Comparison of ENCODE assay signal across 1 cellular context in the genomic region with DNA sequence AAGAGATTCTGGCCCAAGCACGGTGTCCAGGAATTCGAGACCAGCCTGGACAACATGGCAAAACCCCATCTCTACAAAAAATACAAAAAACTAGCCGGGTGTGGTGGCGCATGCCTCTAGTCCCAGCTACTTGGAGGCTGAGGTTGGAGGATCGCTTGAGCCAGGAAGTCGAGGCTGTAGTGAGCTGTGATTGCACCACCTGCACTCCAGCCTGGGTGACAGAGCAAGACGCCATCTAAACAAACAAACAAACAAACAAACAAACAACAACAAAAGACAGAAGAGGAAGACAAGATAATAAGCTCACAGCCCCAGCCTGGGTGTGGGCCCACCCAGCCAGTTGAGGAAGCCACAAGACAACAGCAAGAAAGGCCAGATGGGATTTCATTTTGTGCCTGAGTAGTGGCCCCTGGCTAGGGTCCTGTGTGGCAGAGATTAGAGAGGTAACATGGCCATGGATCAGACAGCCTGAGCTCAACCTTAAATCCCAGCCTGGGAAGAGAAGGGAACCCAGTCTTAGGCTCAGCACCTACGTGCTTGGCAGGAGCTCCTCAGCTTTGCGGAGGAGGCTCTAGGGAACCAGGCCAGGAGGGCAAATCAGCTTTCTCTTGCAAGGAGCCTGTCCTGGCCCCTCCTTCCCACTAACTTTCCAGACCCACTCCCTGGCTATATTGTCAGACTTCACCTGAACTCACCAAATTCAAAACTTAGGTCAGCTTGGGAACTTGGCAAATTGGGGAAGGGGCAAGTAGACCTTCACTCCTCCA.
TF ChIP-seq lines count a peak whose summit lies in the region.

No MANE protein-coding gene starts in this region.

TF ChIP-seq in GM23338, 12 proteins besides CTCF, POLR2A, EP300 and RAD21 (continued from another document):
- TF ChIP-seq, protein P1, sequence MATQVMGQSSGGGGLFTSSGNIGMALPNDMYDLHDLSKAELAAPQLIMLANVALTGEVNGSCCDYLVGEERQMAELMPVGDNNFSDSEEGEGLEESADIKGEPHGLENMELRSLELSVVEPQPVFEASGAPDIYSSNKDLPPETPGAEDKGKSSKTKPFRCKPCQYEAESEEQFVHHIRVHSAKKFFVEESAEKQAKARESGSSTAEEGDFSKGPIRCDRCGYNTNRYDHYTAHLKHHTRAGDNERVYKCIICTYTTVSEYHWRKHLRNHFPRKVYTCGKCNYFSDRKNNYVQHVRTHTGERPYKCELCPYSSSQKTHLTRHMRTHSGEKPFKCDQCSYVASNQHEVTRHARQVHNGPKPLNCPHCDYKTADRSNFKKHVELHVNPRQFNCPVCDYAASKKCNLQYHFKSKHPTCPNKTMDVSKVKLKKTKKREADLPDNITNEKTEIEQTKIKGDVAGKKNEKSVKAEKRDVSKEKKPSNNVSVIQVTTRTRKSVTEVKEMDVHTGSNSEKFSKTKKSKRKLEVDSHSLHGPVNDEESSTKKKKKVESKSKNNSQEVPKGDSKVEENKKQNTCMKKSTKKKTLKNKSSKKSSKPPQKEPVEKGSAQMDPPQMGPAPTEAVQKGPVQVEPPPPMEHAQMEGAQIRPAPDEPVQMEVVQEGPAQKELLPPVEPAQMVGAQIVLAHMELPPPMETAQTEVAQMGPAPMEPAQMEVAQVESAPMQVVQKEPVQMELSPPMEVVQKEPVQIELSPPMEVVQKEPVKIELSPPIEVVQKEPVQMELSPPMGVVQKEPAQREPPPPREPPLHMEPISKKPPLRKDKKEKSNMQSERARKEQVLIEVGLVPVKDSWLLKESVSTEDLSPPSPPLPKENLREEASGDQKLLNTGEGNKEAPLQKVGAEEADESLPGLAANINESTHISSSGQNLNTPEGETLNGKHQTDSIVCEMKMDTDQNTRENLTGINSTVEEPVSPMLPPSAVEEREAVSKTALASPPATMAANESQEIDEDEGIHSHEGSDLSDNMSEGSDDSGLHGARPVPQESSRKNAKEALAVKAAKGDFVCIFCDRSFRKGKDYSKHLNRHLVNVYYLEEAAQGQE (IDR thresholded peaks at IDR 0.05; ENCODE audit: unreplicated experiment), result no peak
- TF ChIP-seq STAT1 (IDR thresholded peaks at IDR 0.05; ENCODE audit: unreplicated experiment) (no peak), CREB1 (CRISPR knock-in tag; IDR thresholded peaks at IDR 0.05; ENCODE audit: low read depth) (no peak), NANOG (IDR thresholded peaks at IDR 0.05; ENCODE audit: borderline replicate concordance) (no peak)
